Comparison of ENCODE assay signal across 8 cellular contexts in genomic region chr4:168631241-168632151, GRCh38.
DNase-seq lines count a peak whose midpoint lies in the region; ATAC-seq, FAIRE-seq and TF ChIP-seq lines count a peak whose summit lies in the region.

No MANE protein-coding gene starts in this region.

- intact Hi-C loops in spleen (cut with DNase I; ENCODE audit: low total_unique reads) = no loop called here

- H4K20me1 ChIP-seq in keratinocyte (ENCODE audit: control insufficient read depth, extremely low read depth, insufficient read depth, low read length) = no peaks in the 10 kb centered on the region

- H2AFZ ChIP-seq in keratinocyte (ENCODE audit: control insufficient read depth, low read length) = peak overlapping the region; percentile 81

- no peak for TF ChIP-seq POLR2A in spleen (IDR thresholded peaks at IDR 0.05)

- no peaks in the 10 kb centered on the region for H3K36me3 Mint-ChIP-seq in activated CD8-positive, alpha-beta memory T cell treated with anti-CD3 and anti-CD28 coated beads, Interleukin-2, amount 10 ng/mL, durations not matched to agents 7 days and 5 days
- peaks cover 2% of the 10 kb centered on the region for H3K36me3 Mint-ChIP-seq in central memory CD8-positive, alpha-beta T cell (ENCODE audit: insufficient read depth)

- H3K9me1 ChIP-seq in keratinocyte (ENCODE audit: control insufficient read depth, extremely low read depth, insufficient read depth, low read length) = no peaks in the 10 kb centered on the region

- H3K27me3 ChIP-seq in keratinocyte (ENCODE audit: control insufficient read depth, extremely low read depth, insufficient read depth, low read length) (no peaks in the 10 kb centered on the region), spleen (replicated peaks in 1 of 7) (peaks cover 0 to 68% (median 15%) of the 10 kb centered on the region in 7 donors)

- H3K27ac ChIP-seq in keratinocyte (ENCODE audit: control insufficient read depth, insufficient read depth, low read length) (peak overlapping the region; percentile 65), spleen (peak overlapping the region in 7 of 8 donors; percentile 23 to 60 (median 39))

- FAIRE-seq in keratinocyte (lab: Jason Lieb, UNC) = peak; percentile 5

- H3K27ac Mint-ChIP-seq in activated CD8-positive, alpha-beta memory T cell treated with anti-CD3 and anti-CD28 coated beads, Interleukin-2, amount 10 ng/mL, durations not matched to agents 7 days and 5 days = no peak overlapping the region
- no peak overlapping the region for H3K27ac Mint-ChIP-seq in central memory CD8-positive, alpha-beta T cell (ENCODE audit: low read depth)

- H3K4me1 ChIP-seq in keratinocyte (ENCODE audit: control insufficient read depth, extremely low read depth, insufficient read depth, low read length) = peaks cover 26% of the 10 kb centered on the region
- H3K4me1 ChIP-seq in spleen = peaks cover 0 to 30% (median 15%) of the 10 kb centered on the region in 6 donors

- CTCF ChIA-PET in activated CD8-positive, alpha-beta memory T cell treated with anti-CD3 and anti-CD28 coated beads, Interleukin-2, amount 10 ng/mL, durations not matched to agents 7 days and 5 days (lab: Charles Lee) = no interaction called here

- peak overlapping the region; percentile 52 to 71 (median 67) for H3K4me3 ChIP-seq in keratinocyte (ENCODE audit: control insufficient read depth in 2 of 3, extremely low read depth in 1 of 3, insufficient read depth in 2 of 3, low read depth in 1 of 3, low read length in 3 of 3)
- H3K4me3 ChIP-seq in spleen = peak overlapping the region; percentile 9 to 64 (median 43)

- peak overlapping the region; percentile 14 for H3K4me3 Mint-ChIP-seq in activated CD8-positive, alpha-beta memory T cell treated with anti-CD3 and anti-CD28 coated beads, Interleukin-2, amount 10 ng/mL, durations not matched to agents 7 days and 5 days
- H3K4me3 Mint-ChIP-seq in central memory CD8-positive, alpha-beta T cell = peak overlapping the region; percentile 11

- peak; percentile 47 for ATAC-seq in activated CD8-positive, alpha-beta memory T cell treated with anti-CD3 and anti-CD28 coated beads, Interleukin-2, amount 10 ng/mL, durations not matched to agents 7 days and 5 days
- ATAC-seq in central memory CD8-positive, alpha-beta T cell (replicated peaks; ENCODE audit: extremely low read depth, poor library complexity, severe bottlenecking) = no peak
- no peak for ATAC-seq in HG02798 (IDR thresholded peaks at IDR 0.05; ENCODE audit: poor library complexity, unreplicated experiment)

- H3K27me3 Mint-ChIP-seq in activated CD8-positive, alpha-beta memory T cell treated with anti-CD3 and anti-CD28 coated beads, Interleukin-2, amount 10 ng/mL, durations not matched to agents 7 days and 5 days = peaks cover 82% of the 10 kb centered on the region
- peaks cover 87% of the 10 kb centered on the region for H3K27me3 Mint-ChIP-seq in central memory CD8-positive, alpha-beta T cell

- TF ChIP-seq CTCF in keratinocyte (optimal IDR thresholded peaks at IDR 0.05 in 1 of 3, IDR thresholded peaks at IDR 0.05 in 1 of 3, conservative IDR thresholded peaks at IDR 0.05 in 1 of 3; ENCODE audit: extremely low read depth in 1 of 3, insufficient read depth in 2 of 3, low read length in 3 of 3) (peak in 2 of 3 experiments; percentile 46 to 63), spleen (IDR thresholded peaks at IDR 0.05 in 8 of 11, conservative IDR thresholded peaks at IDR 0.05 in 3 of 11) (peak in 4 of 11 experiments; percentile 9 to 40 (median 20))

- H3K36me3 ChIP-seq in keratinocyte (ENCODE audit: control insufficient read depth in 2 of 2, extremely low read depth in 1 of 2, insufficient read depth in 2 of 2, low read length in 2 of 2) (no peaks in the 10 kb centered on the region), spleen (no peaks in the 10 kb centered on the region)

- WGBS in spleen, 5 donors = 1 to 6% (median 2%) methylated on average over 30 to 54 of the region's 54 CpGs

- peak overlapping the region; percentile 92 for H3K4me2 ChIP-seq in keratinocyte (ENCODE audit: control insufficient read depth, extremely low read depth, insufficient read depth, low read depth, low read length)

- dilution Hi-C loops in keratinocyte (cut with MboI; ENCODE audit: extremely low pct_ligation_motif_present, low sequenced_read_pairs) = no loop called here

- no peaks in the 10 kb centered on the region for H3K9me3 Mint-ChIP-seq in activated CD8-positive, alpha-beta memory T cell treated with anti-CD3 and anti-CD28 coated beads, Interleukin-2, amount 10 ng/mL, durations not matched to agents 7 days and 5 days (ENCODE audit: low read depth)
- H3K9me3 Mint-ChIP-seq in central memory CD8-positive, alpha-beta T cell = no peaks in the 10 kb centered on the region

- H3K9me3 ChIP-seq in keratinocyte (ENCODE audit: control insufficient read depth, low read depth, low read length) = no peaks in the 10 kb centered on the region
- H3K9me3 ChIP-seq in spleen = no peaks in the 10 kb centered on the region

- DNase-seq in activated CD8-positive, alpha-beta memory T cell treated with anti-CD3 and anti-CD28 coated beads, Interleukin-2, amount 10 ng/mL, durations not matched to agents 7 days and 5 days = no peak
- DNase-seq in activated CD8-positive, alpha-beta memory T cell treated with anti-CD3 and anti-CD28 coated beads, Interleukin-2, amount 50 U/mL, for 4 hours = no peak
- peak; percentile 59 for DNase-seq in NCI-H226
- no peak for DNase-seq in central memory CD8-positive, alpha-beta T cell (ENCODE audit: low spot score in 2 of 2)
- DNase-seq in keratinocyte (ENCODE audit: low read depth, low spot score) = no peak
- DNase-seq in spleen = peak; percentile 76
- DNase-seq in SKM-1 (lab: John Stamatoyannopoulos, UW; ENCODE audit: unreplicated experiment) = no peak

- peaks cover 11% of the 10 kb centered on the region for H3K4me1 Mint-ChIP-seq in activated CD8-positive, alpha-beta memory T cell treated with anti-CD3 and anti-CD28 coated beads, Interleukin-2, amount 10 ng/mL, durations not matched to agents 7 days and 5 days
- H3K4me1 Mint-ChIP-seq in central memory CD8-positive, alpha-beta T cell = no peaks in the 10 kb centered on the region

- H3K9ac ChIP-seq in keratinocyte (ENCODE audit: control insufficient read depth, extremely low read depth, insufficient read depth, low read length) = peak overlapping the region; percentile 74

- no peaks in the 10 kb centered on the region for H3K79me2 ChIP-seq in keratinocyte (ENCODE audit: control insufficient read depth, insufficient read depth, low read length)

Comparison
In these comparisons a context has a peak if more than half of its experiments do, and no peak if none do; other contexts are left out.
1. DNase-seq: peak in NCI-H226 (single experiment) and spleen (single experiment); none in activated CD8-positive, alpha-beta memory T cell treated with anti-CD3 and anti-CD28 coated beads, Interleukin-2, amount 10 ng/mL, durations not matched to agents 7 days and 5 days (single experiment), activated CD8-positive, alpha-beta memory T cell treated with anti-CD3 and anti-CD28 coated beads, Interleukin-2, amount 50 U/mL, for 4 hours (single experiment), central memory CD8-positive, alpha-beta T cell (0 of 2), keratinocyte (single experiment) and SKM-1 (single experiment).